In the genomic region with DNA sequence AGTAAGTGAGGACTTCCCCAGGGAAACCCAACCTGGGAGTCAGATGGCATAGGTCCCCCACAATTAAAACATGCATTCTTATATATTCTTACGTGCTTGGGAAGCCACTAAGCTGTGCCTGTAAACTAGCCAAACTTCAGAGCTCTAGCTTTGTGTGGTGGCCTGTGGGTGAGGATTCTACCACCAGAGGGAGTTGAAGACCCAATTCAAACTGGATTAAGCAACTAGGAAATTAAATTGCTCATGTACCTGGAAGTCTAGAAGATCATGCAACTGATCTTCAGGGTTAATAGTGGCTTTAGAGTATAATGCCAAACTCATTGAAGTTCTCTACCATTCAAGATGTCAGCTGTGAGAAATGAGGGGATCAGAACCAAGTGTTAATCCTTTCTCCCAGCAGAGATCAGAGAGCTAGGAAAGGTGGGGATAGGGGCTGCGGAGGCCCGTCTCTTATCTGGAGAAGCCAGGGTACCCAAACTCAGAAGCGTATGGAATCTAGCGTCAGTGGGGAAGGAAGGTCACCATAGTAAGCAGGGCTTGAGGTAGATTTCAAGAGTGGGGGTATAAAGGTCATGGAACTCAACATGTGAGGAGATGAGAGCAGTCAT, we compare ENCODE assay signal across 8 cellular contexts. TPM values are rescaled to one million over a fixed set of nuclear protein-coding genes. Genes with fewer than 3 reads are reported as not detected.
DNase-seq lines count a peak whose midpoint lies in the region; ATAC-seq and TF ChIP-seq lines count a peak whose summit lies in the region.

No MANE protein-coding gene starts in this region.

- POLR2A ChIA-PET in AG04450 (lab: Yijun Ruan, JAX), result no interaction called here

- DNase-seq in AG04450 (ENCODE audit: low read depth, low spot score) (peak; percentile 2), GM13976 (ENCODE audit: low spot score) (no peak), NCI-H2171 treated with DMSO at 0.1 percent for 48 hours (lab: John Stamatoyannopoulos, UW) (peak; percentile 31), cerebellar cortex (ENCODE audit: low spot score) (peak; percentile 24), mesothelial cell of epicardium (ENCODE audit: low spot score in 2 of 2, unreplicated experiment in 2 of 2) (no peak), NK-92 (lab: John Stamatoyannopoulos, UW; ENCODE audit: unreplicated experiment) (no peak)

- H3K4me1 Mint-ChIP-seq in mesothelial cell of epicardium, result peaks cover 10% of the 10 kb centered on the region

- H3K36me3 Mint-ChIP-seq in mesothelial cell of epicardium, result no peaks in the 10 kb centered on the region

- no peaks in the 10 kb centered on the region for H3K9me3 Mint-ChIP-seq in mesothelial cell of epicardium

- no peaks in the 10 kb centered on the region for H3K9me3 ChIP-seq in AG04450 (ENCODE audit: control insufficient read depth, insufficient read depth, low read length)

- CTCF ChIA-PET in AG04450 (lab: Charles Lee), result interaction anchor here (0.5 to 1.7 kb wide), 13 partner anchors 9 to 1388 kb away, joined by 3 to 8 read pairs (median 3); no protein-coding TSS in a partner anchor

- H3K4me3 Mint-ChIP-seq in mesothelial cell of epicardium, result no peak overlapping the region

- H3K27ac Mint-ChIP-seq in mesothelial cell of epicardium, result no peak overlapping the region

- ATAC-seq in GM19395 (IDR thresholded peaks at IDR 0.05; ENCODE audit: unreplicated experiment) (no peak), HG03439 (IDR thresholded peaks at IDR 0.05; ENCODE audit: unreplicated experiment) (no peak)

- H3K27ac ChIP-seq in AG04450 (ENCODE audit: low read depth, low read length), result no peak overlapping the region

- no peaks in the 10 kb centered on the region for H3K27me3 ChIP-seq in AG04450 (ENCODE audit: control insufficient read depth, insufficient read depth, low read length)

- in situ Hi-C loops in GM13976 (cut with MboI; ENCODE audit: low sequenced_read_pairs, unreplicated experiment), result no loop called here

- TF ChIP-seq CTCF in AG04450 (IDR thresholded peaks at IDR 0.05; ENCODE audit: low read depth, low read length) (peak; percentile 79), GM13976 (IDR thresholded peaks at IDR 0.05; ENCODE audit: borderline replicate concordance, control extremely low read depth, extremely low read depth, insufficient read depth, missing control alignments) (peak; percentile 24), mesothelial cell of epicardium (IDR thresholded peaks at IDR 0.05; ENCODE audit: unreplicated experiment) (peak; percentile 70)

- no peak overlapping the region for H3K4me3 ChIP-seq in AG04450 (ENCODE audit: low read depth, low read length)

- peaks cover 3% of the 10 kb centered on the region for H3K27me3 Mint-ChIP-seq in mesothelial cell of epicardium (ENCODE audit: low read depth)

RNA-seq across cellular contexts. Expression of a gene that starts 53.2 kb away (rescaled TPM):
- not detected in 2 replicates for polyA plus RNA-seq in AG04450 (2011; rRNA removed)
- not detected in 2 replicates for polyA minus RNA-seq in AG04450 (2011; rRNA and poly(A)+ RNA removed)
- total RNA-seq in mesothelial cell of epicardium, result 1.8 to 2.2 TPM (median 1.9 TPM) in 3 replicates

Comparison
In these comparisons a context has a peak if more than half of its experiments do, and no peak if none do; other contexts are left out.
1. DNase-seq: peak in AG04450 (single experiment), NCI-H2171 treated with DMSO at 0.1 percent for 48 hours (single experiment) and cerebellar cortex (single experiment); none in GM13976 (single experiment), mesothelial cell of epicardium (0 of 2) and NK-92 (single experiment).
2. CTCF ChIP-seq: peak in every context shown above with its lines; median percentile 79 in AG04450; 70 in mesothelial cell of epicardium; 24 in GM13976.